ENCODE assay signal across 10 cellular contexts in the genomic region with DNA sequence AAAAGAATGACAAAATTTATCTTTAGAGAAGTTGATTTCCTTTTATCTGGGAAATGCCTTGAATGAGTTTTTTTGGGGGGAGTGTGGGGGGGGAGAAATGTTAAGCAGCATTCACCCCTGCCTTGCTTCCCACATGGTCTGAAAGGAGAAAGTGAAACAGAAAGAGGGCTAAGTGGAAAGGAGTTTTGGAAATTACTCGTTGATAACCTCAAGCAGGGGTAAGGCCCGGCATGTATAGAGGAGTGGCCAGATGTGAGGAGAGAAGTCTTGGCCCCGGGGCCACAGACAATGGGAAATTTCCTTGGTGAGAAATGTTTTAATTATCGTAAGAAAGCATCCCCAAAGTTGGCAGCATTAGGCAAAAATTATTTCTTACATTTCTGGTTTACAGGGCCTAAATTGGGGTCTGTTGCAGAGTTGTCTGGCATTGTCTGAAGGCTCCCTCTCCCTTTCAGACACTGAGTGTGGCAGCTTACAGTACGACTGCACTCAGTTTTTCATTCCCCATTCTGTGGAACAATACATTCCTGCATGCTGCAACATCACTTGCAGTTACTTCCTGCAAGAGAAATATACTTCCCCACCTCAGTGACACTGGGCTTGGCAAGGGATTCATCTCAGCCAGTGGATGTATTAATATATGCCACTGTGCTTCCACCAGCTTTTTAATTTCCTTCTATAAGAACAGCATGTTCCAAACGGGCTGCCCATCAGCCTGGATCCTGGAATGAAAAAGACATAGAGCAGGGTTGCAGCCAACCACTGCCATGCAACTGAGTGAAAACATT. TPM values are rescaled to one million over a fixed set of nuclear protein-coding genes. Genes with fewer than 3 reads are reported as not detected.
A peak's percentile ranks its signal among the peaks of the same experiment; 100 is the strongest.
DNase-seq lines count a peak whose midpoint lies in the region; ATAC-seq and TF ChIP-seq lines count a peak whose summit lies in the region.
"Had no signal": no experiment of that assay in that cellular context is flagged by ENCODE, and none has a peak within 500 bp of the region (broad histone marks: within the 10 kb centered on the region; RNA-seq: fewer than 3 reads in every experiment).

No MANE protein-coding gene starts in this region.

- intact Hi-C loops in OCI-LY7 (cut with micrococcal nuclease; ENCODE audit: unreplicated experiment): loop anchor here (5.0 kb wide), 1 partner anchor 140 kb away; a partner anchor contains a TSS

- H3K4me1 Mint-ChIP-seq in mesothelial cell of epicardium: no peaks in the 10 kb centered on the region

- ATAC-seq in GM19025 (IDR thresholded peaks at IDR 0.05; ENCODE audit: low read depth, unreplicated experiment) (peak; percentile 87), HG02610 (IDR thresholded peaks at IDR 0.05; ENCODE audit: unreplicated experiment) (peak; percentile 96)

- no peaks in the 10 kb centered on the region for H3K9me2 ChIP-seq in OCI-LY7 (ENCODE audit: insufficient read depth, low read length)

- BruUV-seq in OCI-LY7 (replicated peaks; lab: Mats Ljungman, UMichigan): no TSS peak

- peak overlapping the region; percentile 92 for H2AFZ ChIP-seq in OCI-LY7 (ENCODE audit: low read length)

- no peaks in the 10 kb centered on the region for H3K9me3 Mint-ChIP-seq in mesothelial cell of epicardium

- CTCF ChIA-PET in OCI-LY7 (lab: Charles Lee; ENCODE audit: unreplicated experiment): interaction anchor here (0.8 to 1.2 kb wide), 2 partner anchors 9 to 12 kb away, joined by 3 read pairs; no protein-coding TSS in a partner anchor

- H3K36me3 Mint-ChIP-seq in mesothelial cell of epicardium: peaks cover 18% of the 10 kb centered on the region

- H3K27ac Mint-ChIP-seq in mesothelial cell of epicardium: peak overlapping the region; percentile 4

- H3K9me3 ChIP-seq in OCI-LY7 (ENCODE audit: low read length) (no peaks in the 10 kb centered on the region), BE2C (no peaks in the 10 kb centered on the region)

- H4K20me1 ChIP-seq in OCI-LY7 (ENCODE audit: insufficient read depth, low read length): no peaks in the 10 kb centered on the region

- no peaks in the 10 kb centered on the region for H3K79me2 ChIP-seq in OCI-LY7 (ENCODE audit: insufficient read depth, low read depth, low read length)

- TF ChIP-seq CTCF in OCI-LY7 (conservative IDR thresholded peaks at IDR 0.05; ENCODE audit: low read length) (no peak), mesothelial cell of epicardium (IDR thresholded peaks at IDR 0.05; ENCODE audit: unreplicated experiment) (no peak), BE2C (IDR thresholded peaks at IDR 0.05; ENCODE audit: low read depth, low read length) (no peak)

- no peaks in the 10 kb centered on the region for H3K27me3 Mint-ChIP-seq in mesothelial cell of epicardium (ENCODE audit: low read depth)

- peak overlapping the region; percentile 53 for H3K4me2 ChIP-seq in OCI-LY7 (ENCODE audit: low read length)

- no peaks in the 10 kb centered on the region for H3K27me3 ChIP-seq in BE2C

- H3K4me3 ChIP-seq in OCI-LY7 (ENCODE audit: low read depth, low read length, poor library complexity, severe bottlenecking) (no peak overlapping the region), BE2C (ENCODE audit: low read depth, low read length) (no peak overlapping the region)

- POLR2A ChIA-PET in OCI-LY7 (lab: Charles Lee): interaction anchor here (0.6 to 2.0 kb wide), 6 partner anchors 8 to 139 kb away, joined by 4 to 10 read pairs (median 8); a partner anchor contains a TSS

- H3K4me1 ChIP-seq in OCI-LY7 (ENCODE audit: insufficient read depth, low read length, poor library complexity, severe bottlenecking) (peaks cover 24% of the 10 kb centered on the region), BE2C (no peaks in the 10 kb centered on the region)

- no peak overlapping the region for H3K4me3 Mint-ChIP-seq in mesothelial cell of epicardium

- no peaks in the 10 kb centered on the region for H3K36me3 ChIP-seq in OCI-LY7 (ENCODE audit: insufficient read depth, low read length)
- peaks cover 10% of the 10 kb centered on the region for H3K36me3 ChIP-seq in BE2C

- DNase-seq in OCI-LY7 (ENCODE audit: low spot score) (no peak), mesothelial cell of epicardium (ENCODE audit: low spot score in 2 of 2, unreplicated experiment in 2 of 2) (no peak), BE2C (no peak), glomerular visceral epithelial cell (ENCODE audit: extremely low spot score) (no peak), SHP77 treated with DMSO at 0.1 percent for 48 hours (lab: John Stamatoyannopoulos, UW) (no peak)
- no peak for DNase-seq in activated CD4-positive, CD25-positive, alpha-beta regulatory T cell treated with anti-CD3 and anti-CD28 coated beads, Interleukin-2, amount 50 U/mL, for 72 hours
- DNase-seq: foreskin melanocyte, NCI-H748 treated with DMSO at 0.1 percent for 48 hours had no signal

- H3K27ac ChIP-seq in OCI-LY7 (ENCODE audit: low read depth, low read length, poor library complexity, severe bottlenecking): no peak overlapping the region

RNA-seq across cellular contexts. Expression of a gene that starts 23.3 kb away (rescaled TPM):
- total RNA-seq in OCI-LY7 (2014; rRNA removed; shearing (Covaris generic)): not detected in 2 replicates
- total RNA-seq in OCI-LY7 (2022) (not detected in 2 replicates), mesothelial cell of epicardium (31.1 to 36.0 TPM (median 31.4 TPM) in 3 replicates)
- polyA plus RNA-seq in BE2C (2012; ENCODE audit: insufficient read depth, insufficient read length, low read depth): 29.7 TPM

Comparison
In these comparisons a context has a peak if more than half of its experiments do, and no peak if none do; other contexts are left out.
1. RNA of a gene that starts 23.3 kb away (total RNA-seq): 31.1 to 36.0 TPM in mesothelial cell of epicardium; not detected in OCI-LY7; every median in the first group is over 10 times any median in the second.